ENCODE assay signal across 14 cellular contexts in the genomic region with DNA sequence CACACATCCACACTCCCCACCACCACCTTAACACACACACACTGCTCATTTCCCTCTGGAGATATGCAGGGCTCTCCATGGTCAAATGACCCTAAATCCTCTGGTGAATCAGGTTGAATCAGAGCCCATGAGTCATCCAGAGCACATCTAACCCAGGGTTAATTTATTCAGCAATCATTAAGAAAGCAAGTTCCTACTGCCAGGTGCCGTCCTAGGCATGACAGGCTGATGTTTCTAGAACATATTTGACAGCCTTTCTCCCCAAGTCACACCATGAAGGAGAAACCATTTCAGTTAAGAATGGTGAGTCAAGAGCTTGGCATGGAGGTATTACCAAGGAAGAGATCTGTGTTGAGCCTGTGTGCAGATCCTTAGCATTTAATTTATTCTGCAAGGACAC.
DNase-seq lines count a peak whose midpoint lies in the region; ATAC-seq, FAIRE-seq and TF ChIP-seq lines count a peak whose summit lies in the region.
"Had no signal": no experiment of that assay in that cellular context is flagged by ENCODE, and none has a peak within 500 bp of the region (broad histone marks: within the 10 kb centered on the region; RNA-seq: fewer than 3 reads in every experiment).

No MANE protein-coding gene starts in this region.

- no peak for TF ChIP-seq POLR2A in H1 (IDR thresholded peaks at IDR 0.05; ENCODE audit: control extremely low read depth in 1 of 2, low read depth in 2 of 2, low read length in 2 of 2)

- no peak overlapping the region for H4K91ac ChIP-seq in H1 (replicated peaks; ENCODE audit: insufficient read length, low read length)

- H4K8ac ChIP-seq in H1 (ENCODE audit: extremely low read depth, insufficient read depth, low read length) = no peak overlapping the region

- no peaks in the 10 kb centered on the region for H3K36me3 Mint-ChIP-seq in nephron progenitor cell (ENCODE audit: low read depth)
- H3K36me3 Mint-ChIP-seq: activated naive CD4-positive, alpha-beta T cell treated with anti-CD3 and anti-CD28 coated beads, Interleukin-2, amount 50 U/mL, for 24 hours had no signal

- no peak overlapping the region for H3K9ac ChIP-seq in H1 (replicated peaks in 1 of 4; ENCODE audit: extremely low read depth in 1 of 4, low read depth in 3 of 4, low read length in 3 of 4)

- H3K56ac ChIP-seq in H1 (replicated peaks; ENCODE audit: insufficient read length, low read depth, low read length) = no peak overlapping the region

- H2BK120ac ChIP-seq in H1 (replicated peaks; ENCODE audit: low read depth, low read length) = no peak overlapping the region

- H3K4me3 Mint-ChIP-seq in nephron progenitor cell = no peak overlapping the region
- H3K4me3 Mint-ChIP-seq: activated naive CD4-positive, alpha-beta T cell treated with anti-CD3 and anti-CD28 coated beads, Interleukin-2, amount 50 U/mL, for 24 hours had no signal

- peaks cover 9% of the 10 kb centered on the region for H3K4me1 Mint-ChIP-seq in nephron progenitor cell
- H3K4me1 Mint-ChIP-seq: activated naive CD4-positive, alpha-beta T cell treated with anti-CD3 and anti-CD28 coated beads, Interleukin-2, amount 50 U/mL, for 24 hours had no signal

- H3K18ac ChIP-seq in H1 (ENCODE audit: extremely low read depth, low read length) = no peak overlapping the region

- H2BK5ac ChIP-seq in H1 (ENCODE audit: low read depth, low read length) = no peak overlapping the region

- H2BK12ac ChIP-seq in H1 (ENCODE audit: low read depth, low read length) = peak overlapping the region; percentile 70; the same call in 1 of the 2 replicates

- WGBS in H1 (ENCODE audit: extremely low coverage in 1 of 2, insufficient coverage in 1 of 2, insufficient read length in 1 of 2, insufficient replicate concordance in 2 of 2, low coverage in 1 of 2, low lambda C conversion rate in 2 of 2, missing lambda C conversion rate in 1 of 2), 2 experiments = 95% methylated on average over 1 of the region's 1 CpG; no CpG with 5 or more reads in 1 of the 2 experiments

- H4K20me1 ChIP-seq in H1 (replicated peaks in 1 of 2; ENCODE audit: control insufficient read depth in 1 of 2, insufficient read depth in 2 of 2, low read length in 2 of 2) = no peaks in the 10 kb centered on the region
- no peaks in the 10 kb centered on the region for H4K20me1 ChIP-seq in osteoblast (ENCODE audit: insufficient read depth, low read length)

- H4K5ac ChIP-seq in H1 (ENCODE audit: insufficient read length, low read depth, low read length) = no peak overlapping the region

- no peak for ATAC-seq in HG03025 (IDR thresholded peaks at IDR 0.05; ENCODE audit: low FRiP score, unreplicated experiment)

- H3K4ac ChIP-seq in H1 (replicated peaks; ENCODE audit: insufficient read length, low read depth, low read length) = no peak overlapping the region

- no peak overlapping the region for H3K23ac ChIP-seq in H1 (ENCODE audit: insufficient read length)

- TF ChIP-seq RAD21 in H1 (IDR thresholded peaks at IDR 0.05 in 1 of 2, conservative IDR thresholded peaks at IDR 0.05 in 1 of 2; ENCODE audit: low read depth in 2 of 2, low read length in 2 of 2) = no peak

- H3K36me3 ChIP-seq in H1 (ENCODE audit: control insufficient read depth in 2 of 4, insufficient read depth in 4 of 4, low read length in 3 of 4) (no peaks in the 10 kb centered on the region), osteoblast (ENCODE audit: insufficient read depth, low read length) (no peaks in the 10 kb centered on the region)
- H3K36me3 ChIP-seq: thyroid gland had no signal

- H3K79me1 ChIP-seq in H1 (ENCODE audit: low read depth, low read length) = no peaks in the 10 kb centered on the region

- no peaks in the 10 kb centered on the region for H3K9me3 Mint-ChIP-seq in nephron progenitor cell
- H3K9me3 Mint-ChIP-seq: activated naive CD4-positive, alpha-beta T cell treated with anti-CD3 and anti-CD28 coated beads, Interleukin-2, amount 50 U/mL, for 24 hours had no signal

- 0 out of 2 replicates have a peak overlapping the region, but pooled peaks have one; percentile 28 for H2BK20ac ChIP-seq in H1 (ENCODE audit: low read length)

- H3K27ac ChIP-seq in H1 (ENCODE audit: low read depth, low read length) (no peak overlapping the region), osteoblast (ENCODE audit: low read depth, low read length) (peak overlapping the region; percentile 70)
- H3K27ac ChIP-seq: thyroid gland had no signal

- no peak overlapping the region for H3K27ac Mint-ChIP-seq in nephron progenitor cell
- H3K27ac Mint-ChIP-seq: activated naive CD4-positive, alpha-beta T cell treated with anti-CD3 and anti-CD28 coated beads, Interleukin-2, amount 50 U/mL, for 24 hours had no signal

- TF ChIP-seq CTCF in H1 (IDR thresholded peaks at IDR 0.05; ENCODE audit: control extremely low read depth in 1 of 3, insufficient read depth in 1 of 3, low read depth in 1 of 3, low read length in 3 of 3) (no peak), osteoblast (IDR thresholded peaks at IDR 0.05; ENCODE audit: extremely low read depth, low read depth, low read length) (no peak), nephron progenitor cell (IDR thresholded peaks at IDR 0.05) (no peak)

- no peak for TF ChIP-seq EP300 in H1 (IDR thresholded peaks at IDR 0.05; ENCODE audit: borderline replicate concordance in 1 of 2, low read depth in 2 of 2, low read length in 2 of 2)

- H3K79me2 ChIP-seq in H1 (ENCODE audit: control insufficient read depth in 1 of 2, insufficient read depth in 2 of 2, low read length in 2 of 2) (no peaks in the 10 kb centered on the region), osteoblast (ENCODE audit: insufficient read depth, low read length) (no peaks in the 10 kb centered on the region)

- no peaks in the 10 kb centered on the region for H3K27me3 Mint-ChIP-seq in nephron progenitor cell (ENCODE audit: low read depth, poor library complexity)

- no peaks in the 10 kb centered on the region for H3K23me2 ChIP-seq in H1 (ENCODE audit: low read depth, low read length)

- H3K14ac ChIP-seq in H1 (ENCODE audit: insufficient read length) = no peak overlapping the region

- H2BK15ac ChIP-seq in H1 (ENCODE audit: low read length) = no peak overlapping the region

- intact Hi-C loops in posterior vena cava (cut with DNase I) = no loop called here

- POLR2A ChIA-PET in H1 (lab: Charles Lee; ENCODE audit: partially characterized antibody) = no interaction called here

- H3K27me3 ChIP-seq in H1 (replicated peaks in 1 of 4; ENCODE audit: control insufficient read depth in 3 of 4, extremely low read depth in 1 of 4, insufficient read depth in 3 of 4, low read length in 3 of 4) (no peaks in the 10 kb centered on the region), osteoblast (ENCODE audit: insufficient read depth, low read length) (no peaks in the 10 kb centered on the region)
- H3K27me3 ChIP-seq: thyroid gland had no signal

- DNase-seq in Daoy (ENCODE audit: low read depth) (peak; percentile 91), NCI-H226 (peak; percentile 94), H1 (ENCODE audit: low read depth in 1 of 2, low spot score in 2 of 2) (no peak), osteoblast (ENCODE audit: insufficient read length, low spot score, missing footprints) (peak; percentile 56), nephron progenitor cell (no peak), posterior vena cava (ENCODE audit: low spot score) (no peak), DMS153 treated with DMSO at 0.1 percent for 48 hours (lab: John Stamatoyannopoulos, UW; ENCODE audit: unreplicated experiment) (no peak)
- DNase-seq: effector memory CD4-positive, alpha-beta T cell; NCI-H2107; Right ventricle myocardium superior; thyroid gland had no signal

- H2AK5ac ChIP-seq in H1 (ENCODE audit: low read depth, low read length) = no peak overlapping the region

- H3K9me3 ChIP-seq in H1 (ENCODE audit: insufficient read depth in 2 of 2, low read depth in 1 of 2, low read length in 1 of 2) = no peaks in the 10 kb centered on the region
- no peaks in the 10 kb centered on the region for H3K9me3 ChIP-seq in osteoblast (ENCODE audit: low read depth, low read length)
- H3K9me3 ChIP-seq: thyroid gland had no signal

- H3K4me3 ChIP-seq in H1 (ENCODE audit: extremely low read depth in 1 of 4, insufficient read depth in 2 of 4, low read depth in 3 of 4, low read length in 4 of 4) = no peak overlapping the region
- H3K4me3 ChIP-seq in osteoblast (ENCODE audit: insufficient read depth, low read length) = no peak overlapping the region
- H3K4me3 ChIP-seq: thyroid gland had no signal

- H2AFZ ChIP-seq in H1 (ENCODE audit: low read length) (no peak overlapping the region), osteoblast (ENCODE audit: low read length) (no peak overlapping the region)

- no peak overlapping the region for H3K4me2 ChIP-seq in H1 (ENCODE audit: insufficient read depth in 1 of 2, low read depth in 2 of 2, low read length in 2 of 2)
- H3K4me2 ChIP-seq in osteoblast (ENCODE audit: insufficient read depth, low read length) = peak overlapping the region; percentile 51

- no peak for FAIRE-seq in H1 (lab: Jason Lieb, UNC)
- FAIRE-seq: islet of Langerhans had no signal

- CTCF ChIA-PET in H1 (lab: Charles Lee; ENCODE audit: partially characterized antibody) = interaction anchor here (0.7 to 1.6 kb wide), 2 partner anchors 10 to 125 kb away, joined by 3 to 6 read pairs; no protein-coding TSS in a partner anchor

- H3K4me1 ChIP-seq in H1 (replicated peaks in 1 of 4; ENCODE audit: control insufficient read depth in 3 of 4, insufficient read depth in 4 of 4, low read length in 3 of 4) = peaks cover 2 to 10% (median 7%) of the 10 kb centered on the region in 4 experiments; a peak in 2 of 7 replicates
- H3K4me1 ChIP-seq in osteoblast (ENCODE audit: insufficient read depth, low read length) = peaks cover 28% of the 10 kb centered on the region
- H3K4me1 ChIP-seq: thyroid gland had no signal

TF ChIP-seq in H1, 55 proteins besides CTCF, POLR2A, EP300 and RAD21 (continues in another document):
- no peak for TF ChIP-seq HDAC6 (IDR thresholded peaks at IDR 0.05; ENCODE audit: low read depth, low read length)

Comparison
In these comparisons a context has a peak if more than half of its experiments do, and no peak if none do; other contexts are left out.
1. DNase-seq: peak in Daoy (single experiment), NCI-H226 (single experiment) and osteoblast (single experiment); none in H1 (0 of 2), nephron progenitor cell (single experiment), posterior vena cava (single experiment) and DMS153 treated with DMSO at 0.1 percent for 48 hours (single experiment).